ENCODE assay signal across 13 cellular contexts in the genomic region with DNA sequence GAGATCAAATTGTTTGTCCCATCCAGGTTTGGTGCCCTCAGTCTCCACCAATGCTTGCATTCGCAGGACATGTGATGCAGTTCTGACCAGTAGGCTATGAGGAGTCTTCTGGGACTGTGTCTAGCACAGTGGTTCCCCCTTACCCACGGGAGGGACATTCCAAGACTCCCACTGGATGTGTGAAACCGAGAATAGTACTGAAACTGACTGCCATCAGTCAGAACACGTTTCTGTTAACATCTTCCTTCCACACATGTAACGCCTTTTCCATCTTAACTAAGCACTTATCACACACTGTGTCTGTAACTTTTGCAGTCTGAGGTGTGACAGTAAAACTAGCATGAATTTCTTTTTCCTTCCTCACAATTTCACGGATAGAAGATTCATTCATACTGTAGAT.
DNase-seq lines count a peak whose midpoint lies in the region; ATAC-seq and TF ChIP-seq lines count a peak whose summit lies in the region.
"Had no signal": no experiment of that assay in that cellular context is flagged by ENCODE, and none has a peak within 500 bp of the region (broad histone marks: within the 10 kb centered on the region; RNA-seq: fewer than 3 reads in every experiment).

No MANE protein-coding gene starts in this region.

- no peak overlapping the region for H3K27ac Mint-ChIP-seq in activated CD8-positive, alpha-beta memory T cell treated with anti-CD3 and anti-CD28 coated beads, Interleukin-2, amount 10 ng/mL, durations not matched to agents 7 days and 5 days
- H3K27ac Mint-ChIP-seq in activated naive CD8-positive, alpha-beta T cell treated with anti-CD3 and anti-CD28 coated beads for 36 hours, result peak overlapping the region; percentile 52
- H3K27ac Mint-ChIP-seq in WTC11, result no peak overlapping the region
- H3K27ac Mint-ChIP-seq: activated naive CD4-positive, alpha-beta T cell treated with anti-CD3 and anti-CD28 coated beads for 36 hours; memory B cell had no signal

- TF ChIP-seq CTCF in WERI-Rb-1 (IDR thresholded peaks at IDR 0.05; ENCODE audit: low read depth, low read length), result no peak
- no peak for TF ChIP-seq CTCF in WTC11 (IDR thresholded peaks at IDR 0.05)

- peak; percentile 36 for ATAC-seq in activated CD8-positive, alpha-beta memory T cell treated with anti-CD3 and anti-CD28 coated beads, Interleukin-2, amount 10 ng/mL, durations not matched to agents 7 days and 5 days
- ATAC-seq in GM21381 (IDR thresholded peaks at IDR 0.05; ENCODE audit: unreplicated experiment) (peak; percentile 53), HG02938 (IDR thresholded peaks at IDR 0.05; ENCODE audit: unreplicated experiment) (peak; percentile 39), WTC11 (no peak)

- CTCF ChIA-PET in activated CD8-positive, alpha-beta memory T cell treated with anti-CD3 and anti-CD28 coated beads, Interleukin-2, amount 10 ng/mL, durations not matched to agents 7 days and 5 days (lab: Charles Lee), result interaction anchor here (1.4 kb wide), 1 partner anchor 22 kb away, joined by 3 read pairs; no protein-coding TSS in a partner anchor
- CTCF ChIA-PET in WTC11 (lab: Charles Lee), result interaction anchor here (1.9 kb wide), 1 partner anchor 58 kb away, joined by 9 read pairs; no protein-coding TSS in a partner anchor

- H3K27me3 ChIP-seq in WERI-Rb-1 (ENCODE audit: insufficient read depth, low read depth, severe bottlenecking), result no peaks in the 10 kb centered on the region
- H3K27me3 ChIP-seq: ovary had no signal

- H3K4me3 Mint-ChIP-seq in activated CD8-positive, alpha-beta memory T cell treated with anti-CD3 and anti-CD28 coated beads, Interleukin-2, amount 10 ng/mL, durations not matched to agents 7 days and 5 days, result no peak overlapping the region
- H3K4me3 Mint-ChIP-seq in activated naive CD8-positive, alpha-beta T cell treated with anti-CD3 and anti-CD28 coated beads for 36 hours, result no peak overlapping the region
- no peak overlapping the region for H3K4me3 Mint-ChIP-seq in WTC11
- H3K4me3 Mint-ChIP-seq: activated naive CD4-positive, alpha-beta T cell treated with anti-CD3 and anti-CD28 coated beads for 36 hours; memory B cell had no signal

- no peak overlapping the region for H3K27ac ChIP-seq in WERI-Rb-1
- H3K27ac ChIP-seq: ovary had no signal

- peaks cover 19% of the 10 kb centered on the region for H3K4me1 Mint-ChIP-seq in activated CD8-positive, alpha-beta memory T cell treated with anti-CD3 and anti-CD28 coated beads, Interleukin-2, amount 10 ng/mL, durations not matched to agents 7 days and 5 days
- H3K4me1 Mint-ChIP-seq in activated naive CD8-positive, alpha-beta T cell treated with anti-CD3 and anti-CD28 coated beads for 36 hours, result peaks cover 18% of the 10 kb centered on the region
- peaks cover 8% of the 10 kb centered on the region for H3K4me1 Mint-ChIP-seq in WTC11

- no peak for DNase-seq in activated CD8-positive, alpha-beta memory T cell treated with anti-CD3 and anti-CD28 coated beads, Interleukin-2, amount 10 ng/mL, durations not matched to agents 7 days and 5 days
- no peak for DNase-seq in activated CD8-positive, alpha-beta memory T cell treated with anti-CD3 and anti-CD28 coated beads for 24 hours
- peak; percentile 12 for DNase-seq in activated naive CD8-positive, alpha-beta T cell treated with anti-CD3 and anti-CD28 coated beads for 36 hours
- DNase-seq in WERI-Rb-1 (no peak), WTC11 (ENCODE audit: low spot score) (no peak), NOMO-1 treated with DMSO at 0.1 percent for 48 hours (lab: John Stamatoyannopoulos, UW; ENCODE audit: unreplicated experiment) (no peak)
- DNase-seq: activated naive CD4-positive, alpha-beta T cell treated with anti-CD3 and anti-CD28 coated beads for 36 hours; NCI-H2029 treated with DMSO at 0.1 percent for 48 hours; ovary; stimulated activated naive CD4-positive, alpha-beta T cell treated with Interleukin-2 at 50 U/mL for 16 hours had no signal

- no peaks in the 10 kb centered on the region for H3K36me3 ChIP-seq in WERI-Rb-1
- H3K36me3 ChIP-seq: ovary had no signal

- peaks cover 6% of the 10 kb centered on the region for H3K36me3 Mint-ChIP-seq in activated CD8-positive, alpha-beta memory T cell treated with anti-CD3 and anti-CD28 coated beads, Interleukin-2, amount 10 ng/mL, durations not matched to agents 7 days and 5 days
- peaks cover 6% of the 10 kb centered on the region for H3K36me3 Mint-ChIP-seq in activated naive CD8-positive, alpha-beta T cell treated with anti-CD3 and anti-CD28 coated beads for 36 hours
- no peaks in the 10 kb centered on the region for H3K36me3 Mint-ChIP-seq in WTC11
- H3K36me3 Mint-ChIP-seq: memory B cell had no signal

- no peak overlapping the region for H3K4me3 ChIP-seq in WERI-Rb-1 (ENCODE audit: low read depth, low read length)
- H3K4me3 ChIP-seq: ovary had no signal

- POLR2A ChIA-PET in WTC11 (lab: Charles Lee), result no interaction called here

- no peaks in the 10 kb centered on the region for H3K9me3 Mint-ChIP-seq in activated CD8-positive, alpha-beta memory T cell treated with anti-CD3 and anti-CD28 coated beads, Interleukin-2, amount 10 ng/mL, durations not matched to agents 7 days and 5 days (ENCODE audit: low read depth)
- no peaks in the 10 kb centered on the region for H3K9me3 Mint-ChIP-seq in activated naive CD8-positive, alpha-beta T cell treated with anti-CD3 and anti-CD28 coated beads for 36 hours
- H3K9me3 Mint-ChIP-seq in WTC11, result no peaks in the 10 kb centered on the region; the same call in 1 of the 2 replicates
- H3K9me3 Mint-ChIP-seq: activated naive CD4-positive, alpha-beta T cell treated with anti-CD3 and anti-CD28 coated beads for 36 hours; memory B cell had no signal

- H3K9me3 ChIP-seq in WERI-Rb-1 (ENCODE audit: severe bottlenecking), result peaks cover 3% of the 10 kb centered on the region
- H3K9me3 ChIP-seq: ovary had no signal

- no peaks in the 10 kb centered on the region for H3K27me3 Mint-ChIP-seq in activated CD8-positive, alpha-beta memory T cell treated with anti-CD3 and anti-CD28 coated beads, Interleukin-2, amount 10 ng/mL, durations not matched to agents 7 days and 5 days
- H3K27me3 Mint-ChIP-seq in activated naive CD8-positive, alpha-beta T cell treated with anti-CD3 and anti-CD28 coated beads for 36 hours, result no peaks in the 10 kb centered on the region
- no peaks in the 10 kb centered on the region for H3K27me3 Mint-ChIP-seq in WTC11 (ENCODE audit: low read depth)
- H3K27me3 Mint-ChIP-seq: memory B cell had no signal

TF ChIP-seq in WTC11, 78 proteins besides CTCF, POLR2A, EP300 and RAD21 (continues in another document):
- TF ChIP-seq MYBL2 (CRISPR knock-in tag; IDR thresholded peaks at IDR 0.05) (no peak), TEAD1 (CRISPR knock-in tag; IDR thresholded peaks at IDR 0.05) (no peak), IRF2 (CRISPR knock-in tag; IDR thresholded peaks at IDR 0.05; ENCODE audit: borderline replicate concordance, low read depth) (no peak), ZNF232 (CRISPR knock-in tag; IDR thresholded peaks at IDR 0.05) (no peak), RELA (CRISPR knock-in tag; IDR thresholded peaks at IDR 0.05; ENCODE audit: borderline replicate concordance) (no peak), ZNF416 (CRISPR knock-in tag; IDR thresholded peaks at IDR 0.05) (no peak), ZNF219 (CRISPR knock-in tag; IDR thresholded peaks at IDR 0.05; ENCODE audit: borderline replicate concordance) (no peak), GTF2I (CRISPR knock-in tag; conservative IDR thresholded peaks at IDR 0.05) (no peak), ZNF671 (CRISPR knock-in tag; IDR thresholded peaks at IDR 0.05) (no peak)
- TF ChIP-seq, protein P1, sequence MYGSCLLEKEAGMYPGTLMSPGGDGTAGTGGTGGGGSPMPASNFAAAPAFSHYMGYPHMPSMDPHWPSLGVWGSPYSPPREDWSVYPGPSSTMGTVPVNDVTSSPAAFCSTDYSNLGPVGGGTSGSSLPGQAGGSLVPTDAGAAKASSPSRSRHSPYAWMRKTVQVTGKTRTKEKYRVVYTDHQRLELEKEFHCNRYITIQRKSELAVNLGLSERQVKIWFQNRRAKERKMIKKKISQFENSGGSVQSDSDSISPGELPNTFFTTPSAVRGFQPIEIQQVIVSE (CRISPR knock-in tag; IDR thresholded peaks at IDR 0.05; ENCODE audit: borderline replicate concordance), result no peak
- TF ChIP-seq, protein P2, sequence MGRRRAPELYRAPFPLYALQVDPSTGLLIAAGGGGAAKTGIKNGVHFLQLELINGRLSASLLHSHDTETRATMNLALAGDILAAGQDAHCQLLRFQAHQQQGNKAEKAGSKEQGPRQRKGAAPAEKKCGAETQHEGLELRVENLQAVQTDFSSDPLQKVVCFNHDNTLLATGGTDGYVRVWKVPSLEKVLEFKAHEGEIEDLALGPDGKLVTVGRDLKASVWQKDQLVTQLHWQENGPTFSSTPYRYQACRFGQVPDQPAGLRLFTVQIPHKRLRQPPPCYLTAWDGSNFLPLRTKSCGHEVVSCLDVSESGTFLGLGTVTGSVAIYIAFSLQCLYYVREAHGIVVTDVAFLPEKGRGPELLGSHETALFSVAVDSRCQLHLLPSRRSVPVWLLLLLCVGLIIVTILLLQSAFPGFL (CRISPR knock-in tag; IDR thresholded peaks at IDR 0.05; ENCODE audit: borderline replicate concordance), result no peak
- TF ChIP-seq, protein P3, sequence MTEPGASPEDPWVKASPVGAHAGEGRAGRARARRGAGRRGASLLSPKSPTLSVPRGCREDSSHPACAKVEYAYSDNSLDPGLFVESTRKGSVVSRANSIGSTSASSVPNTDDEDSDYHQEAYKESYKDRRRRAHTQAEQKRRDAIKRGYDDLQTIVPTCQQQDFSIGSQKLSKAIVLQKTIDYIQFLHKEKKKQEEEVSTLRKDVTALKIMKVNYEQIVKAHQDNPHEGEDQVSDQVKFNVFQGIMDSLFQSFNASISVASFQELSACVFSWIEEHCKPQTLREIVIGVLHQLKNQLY (CRISPR knock-in tag; IDR thresholded peaks at IDR 0.05), result no peak
- TF ChIP-seq, protein P4, sequence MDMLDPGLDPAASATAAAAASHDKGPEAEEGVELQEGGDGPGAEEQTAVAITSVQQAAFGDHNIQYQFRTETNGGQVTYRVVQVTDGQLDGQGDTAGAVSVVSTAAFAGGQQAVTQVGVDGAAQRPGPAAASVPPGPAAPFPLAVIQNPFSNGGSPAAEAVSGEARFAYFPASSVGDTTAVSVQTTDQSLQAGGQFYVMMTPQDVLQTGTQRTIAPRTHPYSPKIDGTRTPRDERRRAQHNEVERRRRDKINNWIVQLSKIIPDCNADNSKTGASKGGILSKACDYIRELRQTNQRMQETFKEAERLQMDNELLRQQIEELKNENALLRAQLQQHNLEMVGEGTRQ (CRISPR knock-in tag; IDR thresholded peaks at IDR 0.05), result no peak
- TF ChIP-seq, protein P5, sequence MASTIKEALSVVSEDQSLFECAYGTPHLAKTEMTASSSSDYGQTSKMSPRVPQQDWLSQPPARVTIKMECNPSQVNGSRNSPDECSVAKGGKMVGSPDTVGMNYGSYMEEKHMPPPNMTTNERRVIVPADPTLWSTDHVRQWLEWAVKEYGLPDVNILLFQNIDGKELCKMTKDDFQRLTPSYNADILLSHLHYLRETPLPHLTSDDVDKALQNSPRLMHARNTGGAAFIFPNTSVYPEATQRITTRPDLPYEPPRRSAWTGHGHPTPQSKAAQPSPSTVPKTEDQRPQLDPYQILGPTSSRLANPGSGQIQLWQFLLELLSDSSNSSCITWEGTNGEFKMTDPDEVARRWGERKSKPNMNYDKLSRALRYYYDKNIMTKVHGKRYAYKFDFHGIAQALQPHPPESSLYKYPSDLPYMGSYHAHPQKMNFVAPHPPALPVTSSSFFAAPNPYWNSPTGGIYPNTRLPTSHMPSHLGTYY (CRISPR knock-in tag; IDR thresholded peaks at IDR 0.05), result no peak
